ENCODE assay signal across 10 cellular contexts in genomic region chr6:136788069-136788902, GRCh38. TPM values are rescaled to one million over a fixed set of nuclear protein-coding genes. Genes with fewer than 3 reads are reported as not detected.
A peak's percentile ranks its signal among the peaks of the same experiment; 100 is the strongest.
DNase-seq lines count a peak whose midpoint lies in the region; ATAC-seq lines count a peak whose summit lies in the region.
"Had no signal": no experiment of that assay in that cellular context is flagged by ENCODE, and none has a peak within 500 bp of the region (broad histone marks: within the 10 kb centered on the region; RNA-seq: fewer than 3 reads in every experiment).

No MANE protein-coding gene starts in this region.

- H3K4me1 ChIP-seq in SJSA1 (replicated peaks), result peaks cover 51% of the 10 kb centered on the region
- peaks cover 53% of the 10 kb centered on the region for H3K4me1 ChIP-seq in effector memory CD4-positive, alpha-beta T cell (ENCODE audit: control insufficient read depth, insufficient read depth, low read length, poor library complexity, severe bottlenecking)

- no peaks in the 10 kb centered on the region for H3K27me3 Mint-ChIP-seq in stimulated activated naive CD8-positive, alpha-beta T cell treated with anti-CD3 and anti-CD28 coated beads, Interleukin-15, amount 100 ng/mL, for 72 hours

- peaks cover 13% of the 10 kb centered on the region for H3K36me3 ChIP-seq in SJSA1
- H3K36me3 ChIP-seq in effector memory CD4-positive, alpha-beta T cell (ENCODE audit: control insufficient read depth, insufficient read depth, low read length), result no peaks in the 10 kb centered on the region

- H3K27me3 ChIP-seq in SJSA1 (replicated peaks), result no peaks in the 10 kb centered on the region
- no peaks in the 10 kb centered on the region for H3K27me3 ChIP-seq in effector memory CD4-positive, alpha-beta T cell (replicated peaks; ENCODE audit: control insufficient read depth, insufficient read depth, low read length, poor library complexity, severe bottlenecking)

- intact Hi-C loops in head of caudate nucleus (cut with DNase I), result loop anchor here (5.0 kb wide), 1 partner anchor 41 kb away; no protein-coding TSS in a partner anchor

- no peaks in the 10 kb centered on the region for H3K9me3 Mint-ChIP-seq in stimulated activated naive CD8-positive, alpha-beta T cell treated with anti-CD3 and anti-CD28 coated beads, Interleukin-15, amount 100 ng/mL, for 72 hours

- H3K27ac Mint-ChIP-seq in stimulated activated naive CD8-positive, alpha-beta T cell treated with anti-CD3 and anti-CD28 coated beads, Interleukin-15, amount 100 ng/mL, for 72 hours, result peak overlapping the region in 1 of 2 donors; percentile 78

- H3K4me3 Mint-ChIP-seq in stimulated activated naive CD8-positive, alpha-beta T cell treated with anti-CD3 and anti-CD28 coated beads, Interleukin-15, amount 100 ng/mL, for 72 hours, result peak overlapping the region; percentile 42 to 73

- H3K27ac ChIP-seq in SJSA1, result peak overlapping the region; percentile 77
- peak overlapping the region; percentile 50 for H3K27ac ChIP-seq in effector memory CD4-positive, alpha-beta T cell (ENCODE audit: insufficient read depth, low read length, poor library complexity, severe bottlenecking)

- peak; percentile 20 for DNase-seq in activated CD4-positive, alpha-beta T cell treated with anti-CD3 and anti-CD28 coated beads for 48 hours
- DNase-seq in activated CD4-positive, alpha-beta T cell treated with anti-CD3 and anti-CD28 coated beads, Interleukin-2, amount 50 U/mL, for 1 hour, result no peak
- DNase-seq in SJSA1 (ENCODE audit: low read depth in 1 of 2, low spot score in 2 of 2), result peak in 1 of 2 experiments; percentile 82
- no peak for DNase-seq in effector memory CD4-positive, alpha-beta T cell
- DNase-seq in stimulated activated naive CD8-positive, alpha-beta T cell treated with anti-CD3 and anti-CD28 coated beads, Interleukin-15, amount 100 ng/mL, for 72 hours, result no peak
- no peak for DNase-seq in HPDE6-E6E7 (ENCODE audit: extremely low spot score)
- no peak for DNase-seq in stimulated activated naive CD4-positive, alpha-beta T cell treated with Interleukin-2 at 50 U/mL for 16 hours (lab: John Stamatoyannopoulos, UW)
- no peak for DNase-seq in head of caudate nucleus
- DNase-seq: activated gamma-delta T cell treated with Interleukin-2 at 50 U/mL for 16 hours, NCI-H2227 treated with DMSO at 0.1 percent for 48 hours had no signal

- peaks cover 68% of the 10 kb centered on the region for H3K4me1 Mint-ChIP-seq in stimulated activated naive CD8-positive, alpha-beta T cell treated with anti-CD3 and anti-CD28 coated beads, Interleukin-15, amount 100 ng/mL, for 72 hours

- no peak for ATAC-seq in stimulated activated naive CD8-positive, alpha-beta T cell treated with anti-CD3 and anti-CD28 coated beads, Interleukin-15, amount 100 ng/mL, for 72 hours

- no peak overlapping the region for H3K4me3 ChIP-seq in SJSA1
- peak overlapping the region; percentile 22 for H3K4me3 ChIP-seq in effector memory CD4-positive, alpha-beta T cell (ENCODE audit: insufficient read depth, low read depth, low read length, poor library complexity, severe bottlenecking)

- H3K9me3 ChIP-seq in SJSA1 (replicated peaks), result no peaks in the 10 kb centered on the region
- H3K9me3 ChIP-seq in effector memory CD4-positive, alpha-beta T cell (ENCODE audit: control insufficient read depth, low read length), result no peaks in the 10 kb centered on the region

RNA-seq across cellular contexts. Expression of gene MAP3K5, which starts 4.0 kb away (rescaled TPM):
- total RNA-seq in SJSA1 (2014; rRNA removed; shearing (Covaris generic)), result 8.3 and 10.7 TPM in 2 replicates

RNA-seq across cellular contexts. Expression of gene PEX7, which starts 34.1 kb away (rescaled TPM):
- 4.6 and 11.4 TPM in 2 replicates for total RNA-seq in SJSA1 (2014; rRNA removed; shearing (Covaris generic))
